1 cellular context compared by ENCODE assay signal in genomic region chr17:72578817-72579470, GRCh38.
A peak's percentile ranks its signal among the peaks of the same experiment; 100 is the strongest.
TF ChIP-seq lines count a peak whose summit lies in the region.

No MANE protein-coding gene starts in this region.

TF ChIP-seq in HepG2, 621 proteins besides CTCF, POLR2A, EP300 and RAD21 (continued from another document and continues in another):
- TF ChIP-seq MZF1 (CRISPR knock-in tag; IDR thresholded peaks at IDR 0.05; ENCODE audit: borderline replicate concordance) (no peak), SNAPC4 (CRISPR knock-in tag; IDR thresholded peaks at IDR 0.05) (no peak), SRSF9 (IDR thresholded peaks at IDR 0.05; ENCODE audit: borderline replicate concordance, insufficient read depth, low read depth, low read length, poor library complexity, severe bottlenecking) (no peak), ZNF670 (CRISPR knock-in tag; IDR thresholded peaks at IDR 0.05; ENCODE audit: borderline replicate concordance) (no peak), ZNF652 (CRISPR knock-in tag; IDR thresholded peaks at IDR 0.05; ENCODE audit: borderline replicate concordance, low read depth) (no peak), HNF4A (CRISPR knock-in tag; IDR thresholded peaks at IDR 0.05) (peak; percentile 57; the same call in 1 of the 2 replicates), ZNF124 (CRISPR knock-in tag; IDR thresholded peaks at IDR 0.05) (no peak), ZBTB2 (CRISPR knock-in tag; IDR thresholded peaks at IDR 0.05; ENCODE audit: low read depth) (no peak), ZNF703 (CRISPR knock-in tag; IDR thresholded peaks at IDR 0.05; ENCODE audit: borderline replicate concordance) (no peak), MAFG (CRISPR knock-in tag; IDR thresholded peaks at IDR 0.05) (no peak), ZFP90 (CRISPR knock-in tag; IDR thresholded peaks at IDR 0.05; ENCODE audit: borderline replicate concordance) (no peak), SSRP1 (CRISPR knock-in tag; IDR thresholded peaks at IDR 0.05) (peak; percentile 45; the same call in 1 of the 2 replicates), ZMYM3 (CRISPR knock-in tag; IDR thresholded peaks at IDR 0.05) (peak; percentile 67), ZNF18 (CRISPR knock-in tag; IDR thresholded peaks at IDR 0.05; ENCODE audit: insufficient replicate concordance) (no peak), CCAR2 (optimal IDR thresholded peaks at IDR 0.05; ENCODE audit: low read depth, low read length) (no peak), HINFP (CRISPR knock-in tag; IDR thresholded peaks at IDR 0.05; ENCODE audit: low read depth) (no peak; the same call in 1 of the 2 replicates), GATAD1 (CRISPR knock-in tag; IDR thresholded peaks at IDR 0.05) (peak; percentile 50; the same call in 1 of the 2 replicates), ZFP41 (CRISPR knock-in tag; IDR thresholded peaks at IDR 0.05; ENCODE audit: borderline replicate concordance) (no peak), ZNF331 (CRISPR knock-in tag; IDR thresholded peaks at IDR 0.05) (no peak), ELK4 (CRISPR knock-in tag; IDR thresholded peaks at IDR 0.05; ENCODE audit: borderline replicate concordance) (no peak), ZNF329 (CRISPR knock-in tag; IDR thresholded peaks at IDR 0.05; ENCODE audit: low read depth) (no peak), FOXK1 (CRISPR knock-in tag; IDR thresholded peaks at IDR 0.05; ENCODE audit: borderline replicate concordance, low read depth) (no peak), GTF2F1 (IDR thresholded peaks at IDR 0.05; ENCODE audit: low read length) (no peak), NRL (CRISPR knock-in tag; IDR thresholded peaks at IDR 0.05; ENCODE audit: borderline replicate concordance) (no peak), THRA (CRISPR knock-in tag; IDR thresholded peaks at IDR 0.05; ENCODE audit: borderline replicate concordance) (0 out of 2 replicates have a peak, but pooled peaks have one; percentile 15), ZNF562 (CRISPR knock-in tag; IDR thresholded peaks at IDR 0.05; ENCODE audit: borderline replicate concordance) (no peak), MLXIP (CRISPR knock-in tag; IDR thresholded peaks at IDR 0.05; ENCODE audit: borderline replicate concordance) (no peak), MTF1 (CRISPR knock-in tag; IDR thresholded peaks at IDR 0.05) (no peak), ZNF747 (CRISPR knock-in tag; IDR thresholded peaks at IDR 0.05; ENCODE audit: borderline replicate concordance) (no peak), ZNF12 (CRISPR knock-in tag; IDR thresholded peaks at IDR 0.05) (0 out of 2 replicates have a peak, but pooled peaks have one; percentile 52), ZNF496 (CRISPR knock-in tag; IDR thresholded peaks at IDR 0.05; ENCODE audit: insufficient replicate concordance) (no peak), HNF4G (IDR thresholded peaks at IDR 0.05; ENCODE audit: borderline replicate concordance, low read depth, low read length) (no peak), HNF4G (CRISPR knock-in tag; IDR thresholded peaks at IDR 0.05; ENCODE audit: borderline replicate concordance, low read depth) (no peak)
- TF ChIP-seq, protein P1, sequence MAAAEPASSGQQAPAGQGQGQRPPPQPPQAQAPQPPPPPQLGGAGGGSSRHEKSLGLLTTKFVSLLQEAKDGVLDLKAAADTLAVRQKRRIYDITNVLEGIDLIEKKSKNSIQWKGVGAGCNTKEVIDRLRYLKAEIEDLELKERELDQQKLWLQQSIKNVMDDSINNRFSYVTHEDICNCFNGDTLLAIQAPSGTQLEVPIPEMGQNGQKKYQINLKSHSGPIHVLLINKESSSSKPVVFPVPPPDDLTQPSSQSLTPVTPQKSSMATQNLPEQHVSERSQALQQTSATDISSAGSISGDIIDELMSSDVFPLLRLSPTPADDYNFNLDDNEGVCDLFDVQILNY (CRISPR knock-in tag; conservative IDR thresholded peaks at IDR 0.05), result no peak
- TF ChIP-seq, protein P2, sequence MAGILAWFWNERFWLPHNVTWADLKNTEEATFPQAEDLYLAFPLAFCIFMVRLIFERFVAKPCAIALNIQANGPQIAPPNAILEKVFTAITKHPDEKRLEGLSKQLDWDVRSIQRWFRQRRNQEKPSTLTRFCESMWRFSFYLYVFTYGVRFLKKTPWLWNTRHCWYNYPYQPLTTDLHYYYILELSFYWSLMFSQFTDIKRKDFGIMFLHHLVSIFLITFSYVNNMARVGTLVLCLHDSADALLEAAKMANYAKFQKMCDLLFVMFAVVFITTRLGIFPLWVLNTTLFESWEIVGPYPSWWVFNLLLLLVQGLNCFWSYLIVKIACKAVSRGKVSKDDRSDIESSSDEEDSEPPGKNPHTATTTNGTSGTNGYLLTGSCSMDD (CRISPR knock-in tag; IDR thresholded peaks at IDR 0.05), result no peak
- TF ChIP-seq, protein P3, sequence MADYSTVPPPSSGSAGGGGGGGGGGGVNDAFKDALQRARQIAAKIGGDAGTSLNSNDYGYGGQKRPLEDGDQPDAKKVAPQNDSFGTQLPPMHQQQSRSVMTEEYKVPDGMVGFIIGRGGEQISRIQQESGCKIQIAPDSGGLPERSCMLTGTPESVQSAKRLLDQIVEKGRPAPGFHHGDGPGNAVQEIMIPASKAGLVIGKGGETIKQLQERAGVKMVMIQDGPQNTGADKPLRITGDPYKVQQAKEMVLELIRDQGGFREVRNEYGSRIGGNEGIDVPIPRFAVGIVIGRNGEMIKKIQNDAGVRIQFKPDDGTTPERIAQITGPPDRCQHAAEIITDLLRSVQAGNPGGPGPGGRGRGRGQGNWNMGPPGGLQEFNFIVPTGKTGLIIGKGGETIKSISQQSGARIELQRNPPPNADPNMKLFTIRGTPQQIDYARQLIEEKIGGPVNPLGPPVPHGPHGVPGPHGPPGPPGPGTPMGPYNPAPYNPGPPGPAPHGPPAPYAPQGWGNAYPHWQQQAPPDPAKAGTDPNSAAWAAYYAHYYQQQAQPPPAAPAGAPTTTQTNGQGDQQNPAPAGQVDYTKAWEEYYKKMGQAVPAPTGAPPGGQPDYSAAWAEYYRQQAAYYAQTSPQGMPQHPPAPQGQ (CRISPR knock-in tag; IDR thresholded peaks at IDR 0.05; ENCODE audit: borderline replicate concordance), result no peak
- TF ChIP-seq, protein P4, sequence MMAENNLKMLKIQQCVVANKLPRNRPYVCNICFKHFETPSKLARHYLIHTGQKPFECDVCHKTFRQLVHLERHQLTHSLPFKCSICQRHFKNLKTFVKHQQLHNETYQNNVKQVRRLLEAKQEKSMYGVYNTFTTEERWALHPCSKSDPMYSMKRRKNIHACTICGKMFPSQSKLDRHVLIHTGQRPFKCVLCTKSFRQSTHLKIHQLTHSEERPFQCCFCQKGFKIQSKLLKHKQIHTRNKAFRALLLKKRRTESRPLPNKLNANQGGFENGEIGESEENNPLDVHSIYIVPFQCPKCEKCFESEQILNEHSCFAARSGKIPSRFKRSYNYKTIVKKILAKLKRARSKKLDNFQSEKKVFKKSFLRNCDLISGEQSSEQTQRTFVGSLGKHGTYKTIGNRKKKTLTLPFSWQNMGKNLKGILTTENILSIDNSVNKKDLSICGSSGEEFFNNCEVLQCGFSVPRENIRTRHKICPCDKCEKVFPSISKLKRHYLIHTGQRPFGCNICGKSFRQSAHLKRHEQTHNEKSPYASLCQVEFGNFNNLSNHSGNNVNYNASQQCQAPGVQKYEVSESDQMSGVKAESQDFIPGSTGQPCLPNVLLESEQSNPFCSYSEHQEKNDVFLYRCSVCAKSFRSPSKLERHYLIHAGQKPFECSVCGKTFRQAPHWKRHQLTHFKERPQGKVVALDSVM (CRISPR knock-in tag; IDR thresholded peaks at IDR 0.05), result no peak
